ENCODE assay signal across 1 cellular context in the genomic region with DNA sequence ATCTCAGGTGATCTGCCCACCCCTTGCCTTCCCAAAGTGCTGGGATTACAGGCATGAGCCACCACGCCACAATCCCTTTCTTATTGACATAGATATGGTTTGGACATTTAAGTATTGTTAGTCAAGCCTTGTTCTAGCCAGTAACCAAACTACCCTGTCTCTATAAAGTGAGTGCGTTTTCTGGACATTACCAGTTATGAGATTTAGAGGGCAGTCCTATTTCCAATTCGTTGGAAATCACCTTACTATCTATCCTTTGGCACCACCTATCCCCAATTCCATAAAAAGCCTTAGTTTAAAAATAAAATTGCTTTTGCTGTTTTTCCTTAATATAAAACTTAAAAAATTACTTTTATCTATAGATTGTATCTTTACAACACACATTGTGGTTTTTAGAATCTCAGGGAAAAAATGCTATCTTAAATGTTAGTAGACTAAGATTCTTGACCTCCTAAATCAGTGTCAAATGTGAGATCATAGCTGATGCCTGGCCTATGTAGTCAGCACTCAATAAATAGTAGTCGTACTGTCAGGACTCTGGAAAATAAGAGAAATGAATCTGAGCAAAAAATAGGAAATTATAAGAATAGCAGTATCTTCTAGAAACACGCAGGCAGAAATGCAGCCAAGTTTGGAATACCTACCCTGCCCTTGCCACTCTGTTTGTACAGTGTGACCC.
TF ChIP-seq lines count a peak whose summit lies in the region.

No MANE protein-coding gene starts in this region.

TF ChIP-seq in endothelial cell of umbilical vein, 7 proteins besides CTCF, POLR2A, EP300 and RAD21:
- TF ChIP-seq, protein P1, sequence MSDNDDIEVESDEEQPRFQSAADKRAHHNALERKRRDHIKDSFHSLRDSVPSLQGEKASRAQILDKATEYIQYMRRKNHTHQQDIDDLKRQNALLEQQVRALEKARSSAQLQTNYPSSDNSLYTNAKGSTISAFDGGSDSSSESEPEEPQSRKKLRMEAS (IDR thresholded peaks at IDR 0.05; ENCODE audit: insufficient read depth, insufficient read length) = no peak
- peak; percentile 8 for TF ChIP-seq JUN (IDR thresholded peaks at IDR 0.05; ENCODE audit: borderline replicate concordance, insufficient read depth, insufficient read length, low read depth)
